13 cellular contexts compared by ENCODE assay signal in the genomic region with DNA sequence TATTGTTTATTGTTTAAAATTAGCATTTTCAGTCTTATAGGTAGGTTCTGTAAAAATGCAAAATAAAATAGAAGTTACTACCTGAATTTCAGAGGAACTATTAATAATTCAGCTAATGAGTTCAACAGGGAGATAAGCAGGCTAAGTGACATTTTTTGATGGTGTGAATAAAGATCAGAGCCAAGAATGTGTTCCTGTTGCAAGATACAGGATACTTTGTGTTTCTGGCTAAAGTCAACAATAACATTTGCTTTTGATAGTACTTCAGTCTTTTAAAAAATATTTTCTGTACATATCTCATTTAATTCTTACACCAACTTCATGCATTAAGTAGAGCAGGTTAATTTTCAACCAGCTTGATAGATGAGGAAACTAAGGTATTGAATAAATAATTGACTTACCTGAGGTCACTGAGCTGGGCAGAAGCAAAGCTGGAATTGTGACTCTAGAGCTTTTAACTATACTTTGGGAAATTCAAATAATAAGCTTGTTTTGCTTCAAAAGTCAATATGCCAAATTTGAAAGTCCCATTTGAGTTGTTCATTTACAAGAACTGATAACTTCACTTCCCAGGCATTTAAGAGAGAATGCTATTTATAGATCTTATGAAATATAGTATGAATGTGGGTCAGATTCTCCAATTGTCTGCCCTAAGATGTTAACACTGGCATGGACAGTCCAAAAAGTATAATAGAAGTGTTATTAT. TPM values are rescaled to one million over a fixed set of nuclear protein-coding genes. Genes with fewer than 3 reads are reported as not detected.
A peak's percentile ranks its signal among the peaks of the same experiment; 100 is the strongest.
DNase-seq lines count a peak whose midpoint lies in the region; ATAC-seq and TF ChIP-seq lines count a peak whose summit lies in the region.
"Had no signal": no experiment of that assay in that cellular context is flagged by ENCODE, and none has a peak within 500 bp of the region (broad histone marks: within the 10 kb centered on the region; RNA-seq: fewer than 3 reads in every experiment).

No MANE protein-coding gene starts in this region.

- H3K4me3 Mint-ChIP-seq in T-helper 17 cell: no peak overlapping the region
- no peak overlapping the region for H3K4me3 Mint-ChIP-seq in progenitor cell of endocrine pancreas (ENCODE audit: low read depth)
- no peak overlapping the region for H3K4me3 Mint-ChIP-seq in activated naive CD4-positive, alpha-beta T cell treated with anti-CD3 and anti-CD28 coated beads, Interleukin-2, amount 10 ng/mL, durations not matched to agents 7 days and 5 days
- H3K4me3 Mint-ChIP-seq: neural progenitor cell had no signal

- H3K27ac Mint-ChIP-seq in T-helper 17 cell (peak overlapping the region; percentile 32), progenitor cell of endocrine pancreas (peak overlapping the region; percentile 75)
- no peak overlapping the region for H3K27ac Mint-ChIP-seq in activated naive CD4-positive, alpha-beta T cell treated with anti-CD3 and anti-CD28 coated beads, Interleukin-2, amount 10 ng/mL, durations not matched to agents 7 days and 5 days
- H3K27ac Mint-ChIP-seq: neural progenitor cell had no signal

- H3K36me3 Mint-ChIP-seq in T-helper 17 cell (ENCODE audit: low read depth) (peaks cover 8% of the 10 kb centered on the region), progenitor cell of endocrine pancreas (ENCODE audit: insufficient read depth) (peaks cover 34% of the 10 kb centered on the region)
- peaks cover 35% of the 10 kb centered on the region for H3K36me3 Mint-ChIP-seq in activated naive CD4-positive, alpha-beta T cell treated with anti-CD3 and anti-CD28 coated beads, Interleukin-2, amount 10 ng/mL, durations not matched to agents 7 days and 5 days

- TF ChIP-seq CTCF in fibroblast of villous mesenchyme (IDR thresholded peaks at IDR 0.05; ENCODE audit: insufficient read depth, low read depth, low read length) (no peak), progenitor cell of endocrine pancreas (IDR thresholded peaks at IDR 0.05; ENCODE audit: unreplicated experiment) (no peak)

- ATAC-seq in T-helper 17 cell: no peak
- no peak for ATAC-seq in HG03280 (IDR thresholded peaks at IDR 0.05; ENCODE audit: unreplicated experiment)
- no peak for ATAC-seq in HG02642 (IDR thresholded peaks at IDR 0.05; ENCODE audit: poor library complexity, unreplicated experiment)

- H3K9me3 ChIP-seq in T-helper 17 cell (ENCODE audit: control insufficient read depth, low read length, poor library complexity, severe bottlenecking): no peaks in the 10 kb centered on the region
- H3K9me3 ChIP-seq: tibial nerve had no signal

- H3K4me1 Mint-ChIP-seq in T-helper 17 cell (peaks cover 16% of the 10 kb centered on the region), progenitor cell of endocrine pancreas (ENCODE audit: low read depth) (peaks cover 30% of the 10 kb centered on the region)
- peaks cover 4% of the 10 kb centered on the region for H3K4me1 Mint-ChIP-seq in activated naive CD4-positive, alpha-beta T cell treated with anti-CD3 and anti-CD28 coated beads, Interleukin-2, amount 10 ng/mL, durations not matched to agents 7 days and 5 days
- H3K4me1 Mint-ChIP-seq: neural progenitor cell had no signal

- CTCF ChIA-PET in activated naive CD4-positive, alpha-beta T cell treated with anti-CD3 and anti-CD28 coated beads, Interleukin-2, amount 10 ng/mL, durations not matched to agents 7 days and 5 days (lab: Charles Lee): no interaction called here

- no peaks in the 10 kb centered on the region for H3K27me3 Mint-ChIP-seq in T-helper 17 cell
- no peaks in the 10 kb centered on the region for H3K27me3 Mint-ChIP-seq in progenitor cell of endocrine pancreas
- H3K27me3 Mint-ChIP-seq in activated naive CD4-positive, alpha-beta T cell treated with anti-CD3 and anti-CD28 coated beads, Interleukin-2, amount 10 ng/mL, durations not matched to agents 7 days and 5 days: no peaks in the 10 kb centered on the region

- DNase-seq in HCEC 1CT: peak; percentile 81
- DNase-seq in T-helper 17 cell: no peak
- peak; percentile 51 for DNase-seq in fibroblast of villous mesenchyme (ENCODE audit: low read depth)
- no peak for DNase-seq in progenitor cell of endocrine pancreas (ENCODE audit: low spot score, unreplicated experiment)
- DNase-seq in NCI-H526 treated with DMSO at 0.1 percent for 48 hours (lab: John Stamatoyannopoulos, UW): no peak
- no peak for DNase-seq in activated naive CD4-positive, alpha-beta T cell treated with anti-CD3 and anti-CD28 coated beads, Interleukin-2, amount 10 ng/mL, durations not matched to agents 7 days and 5 days
- DNase-seq: activated CD4-positive, alpha-beta T cell treated with anti-CD3 and anti-CD28 coated beads, Interleukin-2, amount 50 U/mL, for 4 hours; activated gamma-delta T cell treated with Interleukin-2 at 50 U/mL for 16 hours; PC-9 had no signal

- no peak overlapping the region for H3K4me3 ChIP-seq in fibroblast of villous mesenchyme (ENCODE audit: low read depth, low read length)
- H3K4me3 ChIP-seq: neural progenitor cell, PC-9, tibial nerve had no signal

- H3K9me3 Mint-ChIP-seq in progenitor cell of endocrine pancreas (ENCODE audit: low read depth): peaks cover 8% of the 10 kb centered on the region
- H3K9me3 Mint-ChIP-seq in activated naive CD4-positive, alpha-beta T cell treated with anti-CD3 and anti-CD28 coated beads, Interleukin-2, amount 10 ng/mL, durations not matched to agents 7 days and 5 days: no peaks in the 10 kb centered on the region
- H3K9me3 Mint-ChIP-seq: neural progenitor cell had no signal

RNA-seq across cellular contexts. Expression of a gene that starts 6.0 kb away (rescaled TPM):
- total RNA-seq in T-helper 17 cell (10 to 100 TPM; 20.0 to 20.7 TPM), fibroblast of villous mesenchyme (10.6 and 18.1 TPM in 2 replicates), progenitor cell of endocrine pancreas (23.1 and 26.2 TPM in 2 replicates)

Comparison
In these comparisons a context has a peak if more than half of its experiments do, and no peak if none do; other contexts are left out.
1. DNase-seq: peak in HCEC 1CT (single experiment) and fibroblast of villous mesenchyme (single experiment); none in T-helper 17 cell (0 of 3), progenitor cell of endocrine pancreas (single experiment), NCI-H526 treated with DMSO at 0.1 percent for 48 hours (single experiment) and activated naive CD4-positive, alpha-beta T cell treated with anti-CD3 and anti-CD28 coated beads, Interleukin-2, amount 10 ng/mL, durations not matched to agents 7 days and 5 days (single experiment).